Comparison of ENCODE assay signal across 1 cellular context in genomic region chr4:108849611-108850406, GRCh38.
TF ChIP-seq lines count a peak whose summit lies in the region.

No MANE protein-coding gene starts in this region.

TF ChIP-seq in WTC11, 78 proteins besides CTCF, POLR2A, EP300 and RAD21 (continued from another document):
- no peak for TF ChIP-seq ZNF532 (CRISPR knock-in tag; IDR thresholded peaks at IDR 0.05; ENCODE audit: borderline replicate concordance)
